In genomic region chrX:123814343-123814742, GRCh38 we compare ENCODE assay signal across 20 cellular contexts. TPM values are rescaled to one million over a fixed set of nuclear protein-coding genes. Genes with fewer than 3 reads are reported as not detected.
DNase-seq lines count a peak whose midpoint lies in the region; ATAC-seq, FAIRE-seq and TF ChIP-seq lines count a peak whose summit lies in the region.
"Had no signal": no experiment of that assay in that cellular context is flagged by ENCODE, and none has a peak within 500 bp of the region (broad histone marks: within the 10 kb centered on the region; RNA-seq: fewer than 3 reads in every experiment).

No MANE protein-coding gene starts in this region.

- no peaks in the 10 kb centered on the region for H3K9me1 ChIP-seq in endothelial cell of umbilical vein (replicated peaks; ENCODE audit: control insufficient read depth, extremely low read depth, insufficient read depth, low read length)

- no TSS peak for BruUV-seq in endothelial cell of umbilical vein (replicated peaks; lab: Mats Ljungman, UMichigan)

- dilution Hi-C loops in endothelial cell of umbilical vein (cut with MboI; ENCODE audit: extremely low pct_ligation_motif_present, low sequenced_read_pairs): no loop called here

- H3K27ac ChIP-seq in endothelial cell of umbilical vein (ENCODE audit: insufficient read depth, low read depth, low read length) (no peak overlapping the region), parathyroid adenoma (no peak overlapping the region)
- H3K27ac ChIP-seq: upper lobe of left lung had no signal

- H3K27me3 ChIP-seq in endothelial cell of umbilical vein (ENCODE audit: control insufficient read depth in 2 of 2, insufficient read depth in 2 of 2, low read length in 2 of 2): no peaks in the 10 kb centered on the region
- H3K27me3 ChIP-seq in parathyroid adenoma (ENCODE audit: control insufficient read depth, insufficient read depth, low read length): no peaks in the 10 kb centered on the region
- H3K27me3 ChIP-seq: upper lobe of left lung had no signal

- DNase-seq in EL: peak; percentile 4
- DNase-seq in HT-29 (ENCODE audit: low spot score): peak; percentile 42
- no peak for DNase-seq in endothelial cell of umbilical vein (ENCODE audit: low read depth, low spot score)
- no peak for DNase-seq in NCI-H2081 treated with DMSO at 0.1 percent for 48 hours (lab: John Stamatoyannopoulos, UW)
- DNase-seq in medulla oblongata (ENCODE audit: extremely low spot score): no peak
- DNase-seq: activated B cell treated with CpG ODN at 0.5 μM for 24 hours; activated CD8-positive, alpha-beta memory T cell treated with anti-CD3 and anti-CD28 coated beads, Interleukin-2, amount 50 U/mL, for 4 hours; activated naive CD4-positive, alpha-beta T cell treated with anti-CD3 and anti-CD28 coated beads, Interleukin-2, amount 10 ng/mL, durations not matched to agents 7 days and 5 days; amniotic stem cell; H9; Karpas-422; left cardiac atrium; NCI-H146; NCI-H2171 treated with DMSO at 0.1 percent for 48 hours; NK-92 treated with Interleukin-12 subunit alpha and Interleukin-12 subunit beta, amount 100 ng/mL, for 24 hours; stimulated activated CD4-positive, alpha-beta T cell treated with anti-CD3 and anti-CD28 coated beads, Interleukin-4, amount 100 ng/mL, for 24 hours had no signal

- CTCF ChIA-PET in endothelial cell of umbilical vein (lab: Charles Lee): no interaction called here

- H3K4me1 ChIP-seq in endothelial cell of umbilical vein (ENCODE audit: control insufficient read depth, extremely low read depth, insufficient read depth, low read length) (no peaks in the 10 kb centered on the region), parathyroid adenoma (no peaks in the 10 kb centered on the region)

- FAIRE-seq in endothelial cell of umbilical vein (lab: Jason Lieb, UNC): peak; percentile 53

- H2AFZ ChIP-seq in endothelial cell of umbilical vein (ENCODE audit: low read depth, low read length): no peak overlapping the region
- peak overlapping the region; percentile 42 for H2AFZ ChIP-seq in parathyroid adenoma

- intact Hi-C loops in endothelial cell of umbilical vein (cut with micrococcal nuclease): no loop called here

- TF ChIP-seq POLR2A in endothelial cell of umbilical vein (IDR thresholded peaks at IDR 0.05; ENCODE audit: low read depth, low read length): no peak

- no peaks in the 10 kb centered on the region for H3K79me2 ChIP-seq in endothelial cell of umbilical vein (ENCODE audit: control insufficient read depth, insufficient read depth, low read length)
- no peaks in the 10 kb centered on the region for H3K79me2 ChIP-seq in parathyroid adenoma

- H3K4me2 ChIP-seq in endothelial cell of umbilical vein (ENCODE audit: insufficient read depth, low read length) (no peak overlapping the region), parathyroid adenoma (ENCODE audit: low read length) (no peak overlapping the region)

- no peaks in the 10 kb centered on the region for H3K9me3 ChIP-seq in endothelial cell of umbilical vein (replicated peaks; ENCODE audit: control insufficient read depth, insufficient read depth, low read length)
- H3K9me3 ChIP-seq in parathyroid adenoma (ENCODE audit: control insufficient read depth, low read length): no peaks in the 10 kb centered on the region
- H3K9me3 ChIP-seq: upper lobe of left lung had no signal

- H3K4me3 ChIP-seq in endothelial cell of umbilical vein (replicated peaks in 1 of 3; ENCODE audit: insufficient read depth in 1 of 3, low read depth in 1 of 3, low read length in 3 of 3) (no peak overlapping the region), parathyroid adenoma (ENCODE audit: low read depth, low read length) (no peak overlapping the region)
- H3K4me3 ChIP-seq: upper lobe of left lung had no signal

- no peak for ATAC-seq in HG02870 (IDR thresholded peaks at IDR 0.05; ENCODE audit: unreplicated experiment)
- ATAC-seq: left cardiac atrium; stimulated activated effector memory CD8-positive, alpha-beta T cell treated with anti-CD3 and anti-CD28 coated beads, Interleukin-12 subunit alpha, Interleukin-12 subunit beta, amount 100 ng/mL, for 72 hours had no signal

- H3K9ac ChIP-seq in endothelial cell of umbilical vein (replicated peaks; ENCODE audit: extremely low read depth, insufficient read depth, low read length): no peak overlapping the region
- H3K9ac ChIP-seq in parathyroid adenoma: no peak overlapping the region

- H3K36me3 ChIP-seq in endothelial cell of umbilical vein (ENCODE audit: control insufficient read depth in 2 of 2, extremely low read depth in 1 of 2, insufficient read depth in 2 of 2, low read length in 2 of 2) (no peaks in the 10 kb centered on the region), parathyroid adenoma (ENCODE audit: control insufficient read depth, insufficient read depth, low read length) (no peaks in the 10 kb centered on the region)
- H3K36me3 ChIP-seq: upper lobe of left lung had no signal

- no peak for TF ChIP-seq CTCF in endothelial cell of umbilical vein (IDR thresholded peaks at IDR 0.05; ENCODE audit: extremely low read depth in 1 of 2, insufficient read depth in 1 of 2, low read depth in 1 of 2, low read length in 2 of 2)
- TF ChIP-seq CTCF in parathyroid adenoma (IDR thresholded peaks at IDR 0.05): no peak

- H4K20me1 ChIP-seq in endothelial cell of umbilical vein (replicated peaks; ENCODE audit: control insufficient read depth, extremely low read depth, insufficient read depth, low read length): no peaks in the 10 kb centered on the region

- POLR2A ChIA-PET in endothelial cell of umbilical vein (lab: Charles Lee): no interaction called here

TF ChIP-seq in endothelial cell of umbilical vein, 7 proteins besides CTCF, POLR2A, EP300 and RAD21:
- no peak for TF ChIP-seq POLR2AphosphoS5 (IDR thresholded peaks at IDR 0.05; ENCODE audit: insufficient read depth, low read depth, low read length)
- TF ChIP-seq JUN (IDR thresholded peaks at IDR 0.05; ENCODE audit: borderline replicate concordance, insufficient read depth, insufficient read length, low read depth): no peak
- TF ChIP-seq GATA2 (IDR thresholded peaks at IDR 0.05; ENCODE audit: insufficient read depth, insufficient read length, low read depth, low read length): no peak
- TF ChIP-seq MAX (IDR thresholded peaks at IDR 0.05; ENCODE audit: insufficient read depth, insufficient read length): no peak
- no peak for TF ChIP-seq EZH2 (IDR thresholded peaks at IDR 0.05; ENCODE audit: borderline replicate concordance, low read depth, low read length, severe bottlenecking)
- TF ChIP-seq MYC (IDR thresholded peaks at IDR 0.05; ENCODE audit: low read depth, low read length): no peak
- no peak for TF ChIP-seq FOS (IDR thresholded peaks at IDR 0.05; ENCODE audit: borderline replicate concordance, insufficient read depth, low read length)
TF ChIP-seq in endothelial cell of umbilical vein: peak in this region for 0.

RNA-seq across cellular contexts. Expression of gene XIAP, which starts 45.5 kb away (rescaled TPM):
- total RNA-seq in HT-29 (2014; rRNA removed; shearing (Covaris generic)): 34.5 and 37.7 TPM in 2 replicates
- total RNA-seq in endothelial cell of umbilical vein: 34.5 and 38.3 TPM in 2 replicates
- 4.6 and 8.1 TPM in 2 replicates for polyA plus RNA-seq in endothelial cell of umbilical vein
- 9.3 and 10.5 TPM in 2 replicates for polyA plus RNA-seq in endothelial cell of umbilical vein (2011; cell fraction: cytosol; rRNA removed)
- 10.4 and 13.7 TPM in 2 replicates for polyA plus RNA-seq in endothelial cell of umbilical vein (2011; cell fraction: nucleus; rRNA removed)
- polyA plus RNA-seq in endothelial cell of umbilical vein (2012): 15.4 and 18.8 TPM in 2 replicates
- 13.0 and 14.9 TPM in 2 replicates for polyA minus RNA-seq in endothelial cell of umbilical vein
- 19.0 TPM for polyA minus RNA-seq in endothelial cell of umbilical vein (2011; cell fraction: cytosol; rRNA and poly(A)+ RNA removed)
- 15.1 and 16.7 TPM in 2 replicates for polyA minus RNA-seq in endothelial cell of umbilical vein (2011; cell fraction: nucleus; rRNA and poly(A)+ RNA removed)

Comparison
In these comparisons a context has a peak if more than half of its experiments do, and no peak if none do; other contexts are left out.
1. DNase-seq: peak in EL (single experiment) and HT-29 (single experiment); none in endothelial cell of umbilical vein (single experiment), NCI-H2081 treated with DMSO at 0.1 percent for 48 hours (single experiment) and medulla oblongata (single experiment).